Comparison of ENCODE assay signal across 14 cellular contexts in the genomic region with DNA sequence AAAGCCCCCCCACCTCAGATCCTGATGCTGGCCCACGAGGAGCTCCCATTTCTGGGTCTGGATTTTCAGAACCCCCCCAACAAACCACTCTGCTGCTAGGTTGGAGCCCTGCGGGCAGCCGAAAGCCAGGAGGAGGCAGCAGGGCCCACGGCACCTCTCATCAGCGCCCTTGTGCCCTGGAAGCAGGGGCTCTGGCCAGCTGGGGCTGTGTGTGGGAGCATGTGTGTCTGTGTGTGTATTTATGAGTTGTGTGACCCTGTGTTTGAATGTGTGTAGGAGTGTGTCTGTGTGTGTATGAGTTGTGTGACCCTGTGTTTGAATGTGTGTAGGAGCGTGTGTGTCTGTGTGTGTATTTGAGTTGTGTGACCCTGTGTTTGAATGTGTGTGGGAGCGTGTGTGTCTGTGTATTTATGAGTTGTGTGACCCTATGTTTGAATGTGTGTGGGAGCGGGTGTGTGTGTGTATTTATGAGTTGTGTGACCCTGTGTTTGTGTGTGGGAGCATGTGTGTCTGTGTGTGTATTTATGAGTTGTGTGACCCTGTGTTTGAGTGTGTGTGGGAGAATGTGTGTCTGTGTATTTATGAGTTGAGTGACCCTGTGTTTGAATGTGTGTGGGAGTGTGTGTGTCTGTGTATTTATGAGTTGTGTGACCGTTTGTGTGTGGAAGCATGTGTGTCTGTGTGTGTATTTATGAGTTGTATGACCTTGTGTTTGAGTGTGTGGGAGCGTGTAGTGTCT. TPM values are rescaled to one million over a fixed set of nuclear protein-coding genes. Genes with fewer than 3 reads are reported as not detected.
DNase-seq lines count a peak whose midpoint lies in the region; ATAC-seq and TF ChIP-seq lines count a peak whose summit lies in the region.
"Had no signal": no experiment of that assay in that cellular context is flagged by ENCODE, and none has a peak within 500 bp of the region (broad histone marks: within the 10 kb centered on the region; RNA-seq: fewer than 3 reads in every experiment).

No MANE protein-coding gene starts in this region.

- peak overlapping the region; percentile 70 for H2AK5ac ChIP-seq in neuronal stem cell (ENCODE audit: low read depth, low read length)

- TF ChIP-seq CTCF in Calu3 (IDR thresholded peaks at IDR 0.05; ENCODE audit: unreplicated experiment) (no peak), endothelial cell (IDR thresholded peaks at IDR 0.05; ENCODE audit: unreplicated experiment) (no peak)

- H3K27me3 Mint-ChIP-seq in Calu3 (ENCODE audit: unreplicated experiment) (peaks cover 50% of the 10 kb centered on the region), T-cell (peaks cover 22 to 39% of the 10 kb centered on the region in 2 donors), endothelial cell (ENCODE audit: unreplicated experiment) (peaks cover 23% of the 10 kb centered on the region)

- H2BK5ac ChIP-seq in neuronal stem cell (ENCODE audit: low read length) = no peak overlapping the region

- peak overlapping the region; percentile 17 for H3K18ac ChIP-seq in neuronal stem cell (ENCODE audit: low read length)

- POLR2A ChIA-PET in T-cell (lab: Charles Lee) = no interaction called here

- H3K4me1 Mint-ChIP-seq in Calu3 (ENCODE audit: low read depth, unreplicated experiment) (peaks cover 14% of the 10 kb centered on the region), T-cell (peaks cover 12 to 16% (median 16%) of the 10 kb centered on the region in 3 donors), endothelial cell (ENCODE audit: unreplicated experiment) (peaks cover 4% of the 10 kb centered on the region)

- H3K4ac ChIP-seq in neuronal stem cell (ENCODE audit: low read length) = no peak overlapping the region

- peaks cover 14 to 90% (median 38%) of the 10 kb centered on the region in 3 experiments for H3K27me3 ChIP-seq in neuronal stem cell (ENCODE audit: control insufficient read depth in 3 of 3, insufficient read depth in 3 of 3, low read depth in 1 of 3, low read length in 3 of 3)

- BruUV-seq in Calu3 (replicated peaks; lab: Mats Ljungman, UMichigan) = no TSS peak

- no peak overlapping the region for H2BK120ac ChIP-seq in neuronal stem cell (ENCODE audit: low read depth, low read length)

- CTCF ChIA-PET in Calu3 (lab: Charles Lee) (interaction anchor here (0.6 to 1.6 kb wide), 4 partner anchors 17 to 327 kb away, joined by 4 to 10 read pairs (median 4); no protein-coding TSS in a partner anchor), T-cell (lab: Charles Lee) (interaction anchor here in 1 of 2 donors (0.8 kb wide), 1 partner anchor 55 kb away, joined by 3 read pairs; no protein-coding TSS in a partner anchor)

- no peak overlapping the region for H3K27ac Mint-ChIP-seq in Calu3 (ENCODE audit: unreplicated experiment)
- no peak overlapping the region for H3K27ac Mint-ChIP-seq in T-cell
- no peak overlapping the region for H3K27ac Mint-ChIP-seq in endothelial cell (ENCODE audit: unreplicated experiment)

- H3K36me3 Mint-ChIP-seq in Calu3 (ENCODE audit: insufficient read depth, unreplicated experiment) (peaks cover 3% of the 10 kb centered on the region), T-cell (no peaks in the 10 kb centered on the region), endothelial cell (ENCODE audit: low read depth, unreplicated experiment) (peaks cover 8% of the 10 kb centered on the region)

- H3K9me3 Mint-ChIP-seq in Calu3 (ENCODE audit: low read depth, unreplicated experiment) (no peaks in the 10 kb centered on the region), T-cell (no peaks in the 10 kb centered on the region), endothelial cell (ENCODE audit: unreplicated experiment) (no peaks in the 10 kb centered on the region)

- no peak overlapping the region for H3K4me2 ChIP-seq in neuronal stem cell (ENCODE audit: insufficient read depth, low read length, poor library complexity, severe bottlenecking)

- 100% methylated on average over 1 of the region's 10 CpGs; no CpG with 5 or more reads in 1 of the 2 donors for WGBS in neuronal stem cell (ENCODE audit: extremely low coverage in 2 of 2, insufficient read length in 2 of 2, insufficient replicate concordance in 1 of 2), 2 donors

- no peak overlapping the region for H3K4me3 ChIP-seq in neuronal stem cell (ENCODE audit: low read length in 2 of 2)
- H3K4me3 ChIP-seq: stomach, transverse colon had no signal

- H3K27ac ChIP-seq in neuronal stem cell (replicated peaks; ENCODE audit: low read length) = no peak overlapping the region
- H3K27ac ChIP-seq: dorsolateral prefrontal cortex, epithelial cell of prostate, parathyroid adenoma, stomach, transverse colon had no signal

- H2AFZ ChIP-seq in neuronal stem cell (ENCODE audit: low read length) = peak overlapping the region; percentile 56
- H2AFZ ChIP-seq: parathyroid adenoma had no signal

- H4K8ac ChIP-seq in neuronal stem cell (ENCODE audit: low read depth, low read length) = peak overlapping the region; percentile 4

- ATAC-seq in T-cell (replicated peaks in 1 of 4) (no peak), SK-N-SH treated with all-trans-retinoic acid at 6 μM for 48 hours (no peak)

- peak overlapping the region; percentile 73 for H2BK12ac ChIP-seq in neuronal stem cell (ENCODE audit: low read length)

- peak overlapping the region; percentile 21 for H3K14ac ChIP-seq in neuronal stem cell (ENCODE audit: low read length)

- H3K36me3 ChIP-seq in neuronal stem cell (replicated peaks in 1 of 2; ENCODE audit: control insufficient read depth in 2 of 2, insufficient read depth in 2 of 2, low read length in 2 of 2) = no peaks in the 10 kb centered on the region
- H3K36me3 ChIP-seq: transverse colon had no signal

- H3K4me3 Mint-ChIP-seq in Calu3 (ENCODE audit: low read depth, unreplicated experiment) = peak overlapping the region; percentile 0
- peak overlapping the region in 2 of 3 donors; percentile 35 to 73 for H3K4me3 Mint-ChIP-seq in T-cell
- H3K4me3 Mint-ChIP-seq in endothelial cell (ENCODE audit: unreplicated experiment) = peak overlapping the region; percentile 52

- peaks cover 7 to 9% of the 10 kb centered on the region in 2 donors for H3K4me1 ChIP-seq in neuronal stem cell (ENCODE audit: control insufficient read depth in 2 of 2, insufficient read depth in 1 of 2, low read depth in 1 of 2, low read length in 2 of 2)
- H3K4me1 ChIP-seq: parathyroid adenoma had no signal

- no peak overlapping the region for H3K9ac ChIP-seq in neuronal stem cell (ENCODE audit: low read depth, low read length, poor library complexity)
- H3K9ac ChIP-seq: parathyroid adenoma had no signal

- H3K9me3 ChIP-seq in neuronal stem cell (replicated peaks in 1 of 2; ENCODE audit: control insufficient read depth in 2 of 2, insufficient read depth in 1 of 2, low read depth in 1 of 2, low read length in 2 of 2) = peaks cover 0 to 2% of the 10 kb centered on the region in 2 donors
- H3K9me3 ChIP-seq: stomach, transverse colon had no signal

- intact Hi-C loops in Calu3 (cut with micrococcal nuclease; ENCODE audit: unreplicated experiment) = no loop called here

- H4K91ac ChIP-seq in neuronal stem cell (ENCODE audit: low read depth, low read length, poor library complexity) = no peak overlapping the region

- no peaks in the 10 kb centered on the region for H3K79me1 ChIP-seq in neuronal stem cell (ENCODE audit: low read depth, low read length)

- H2BK15ac ChIP-seq in neuronal stem cell (ENCODE audit: low read length) = peak overlapping the region; percentile 96

- peak overlapping the region; percentile 85 for H3K23ac ChIP-seq in neuronal stem cell (ENCODE audit: low read depth, low read length, poor library complexity)

- DNase-seq in Calu3 = no peak
- DNase-seq in T-cell = no peak
- no peak for DNase-seq in endothelial cell (ENCODE audit: low spot score)
- DNase-seq in neuronal stem cell (ENCODE audit: low spot score) = no peak
- no peak for DNase-seq in putamen (ENCODE audit: low spot score)
- DNase-seq in GF-D8 (lab: John Stamatoyannopoulos, UW) = no peak

TF ChIP-seq in SK-N-SH treated with all-trans-retinoic acid at 6 μM for 48 hours, 23 proteins besides CTCF, POLR2A, EP300 and RAD21 (continues in another document):
- TF ChIP-seq RARB (CRISPR knock-in tag; IDR thresholded peaks at IDR 0.05) (no peak), SNAI2 (CRISPR knock-in tag; IDR thresholded peaks at IDR 0.05) (no peak)
- TF ChIP-seq, protein P1, sequence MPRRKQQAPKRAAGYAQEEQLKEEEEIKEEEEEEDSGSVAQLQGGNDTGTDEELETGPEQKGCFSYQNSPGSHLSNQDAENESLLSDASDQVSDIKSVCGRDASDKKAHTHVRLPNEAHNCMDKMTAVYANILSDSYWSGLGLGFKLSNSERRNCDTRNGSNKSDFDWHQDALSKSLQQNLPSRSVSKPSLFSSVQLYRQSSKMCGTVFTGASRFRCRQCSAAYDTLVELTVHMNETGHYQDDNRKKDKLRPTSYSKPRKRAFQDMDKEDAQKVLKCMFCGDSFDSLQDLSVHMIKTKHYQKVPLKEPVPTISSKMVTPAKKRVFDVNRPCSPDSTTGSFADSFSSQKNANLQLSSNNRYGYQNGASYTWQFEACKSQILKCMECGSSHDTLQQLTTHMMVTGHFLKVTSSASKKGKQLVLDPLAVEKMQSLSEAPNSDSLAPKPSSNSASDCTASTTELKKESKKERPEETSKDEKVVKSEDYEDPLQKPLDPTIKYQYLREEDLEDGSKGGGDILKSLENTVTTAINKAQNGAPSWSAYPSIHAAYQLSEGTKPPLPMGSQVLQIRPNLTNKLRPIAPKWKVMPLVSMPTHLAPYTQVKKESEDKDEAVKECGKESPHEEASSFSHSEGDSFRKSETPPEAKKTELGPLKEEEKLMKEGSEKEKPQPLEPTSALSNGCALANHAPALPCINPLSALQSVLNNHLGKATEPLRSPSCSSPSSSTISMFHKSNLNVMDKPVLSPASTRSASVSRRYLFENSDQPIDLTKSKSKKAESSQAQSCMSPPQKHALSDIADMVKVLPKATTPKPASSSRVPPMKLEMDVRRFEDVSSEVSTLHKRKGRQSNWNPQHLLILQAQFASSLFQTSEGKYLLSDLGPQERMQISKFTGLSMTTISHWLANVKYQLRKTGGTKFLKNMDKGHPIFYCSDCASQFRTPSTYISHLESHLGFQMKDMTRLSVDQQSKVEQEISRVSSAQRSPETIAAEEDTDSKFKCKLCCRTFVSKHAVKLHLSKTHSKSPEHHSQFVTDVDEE (CRISPR knock-in tag; IDR thresholded peaks at IDR 0.05) = no peak

RNA-seq across cellular contexts. Expression of a gene that starts 18.9 kb away (rescaled TPM):
- total RNA-seq in Calu3 (2022) = 12.0 and 18.8 TPM in 2 replicates
- total RNA-seq in T-cell = 1 to 10 TPM; 5.3 to 8.8 (median 8.3) TPM
- total RNA-seq in endothelial cell (ENCODE audit: unreplicated experiment) = 7.0 TPM
- polyA plus RNA-seq in neuronal stem cell (2013, experiment 1 of 2) = 1.6 TPM
- polyA plus RNA-seq in neuronal stem cell (2013, experiment 2 of 2) = 1.9 TPM

RNA-seq across cellular contexts. Expression of a gene that starts 33.4 kb away (rescaled TPM):
- 64.3 and 64.6 TPM in 2 replicates for total RNA-seq in Calu3 (2022)
- total RNA-seq in T-cell = 10 to 100 TPM; 33.1 to 43.4 (median 41.2) TPM
- 45.0 TPM for total RNA-seq in endothelial cell (ENCODE audit: unreplicated experiment)
- polyA plus RNA-seq in neuronal stem cell (2013, experiment 1 of 2) = 34.3 TPM
- polyA plus RNA-seq in neuronal stem cell (2013, experiment 2 of 2) = 35.7 TPM

RNA-seq across cellular contexts. Expression of a gene that starts 35.4 kb away (rescaled TPM):
- total RNA-seq in Calu3 (2022) (not detected in 2 replicates), T-cell (not detected), endothelial cell (ENCODE audit: unreplicated experiment) (not detected)
- not detected for polyA plus RNA-seq in neuronal stem cell (2013, experiment 1 of 2)
- polyA plus RNA-seq in neuronal stem cell (2013, experiment 2 of 2) = not detected
- total RNA-seq: dorsolateral prefrontal cortex, fibroblast of villous mesenchyme, liver, transverse colon had no signal
- polyA plus RNA-seq: liver, stomach had no signal

RNA-seq across cellular contexts. Expression of a gene that starts 45.1 kb away (rescaled TPM):
- total RNA-seq in Calu3 (2022) (75.6 and 77.1 TPM in 2 replicates), T-cell (100 to 1,000 TPM in 3 of 5 donors, 10 to 100 TPM in 2; 70.5 to 116 (median 113) TPM), endothelial cell (ENCODE audit: unreplicated experiment) (61.0 TPM)
- 50.1 TPM for polyA plus RNA-seq in neuronal stem cell (2013, experiment 1 of 2)
- polyA plus RNA-seq in neuronal stem cell (2013, experiment 2 of 2) = 49.8 TPM

Comparison
In these comparisons a context has a peak if more than half of its experiments do, and no peak if none do; other contexts are left out.
1. H3K4me3 Mint-ChIP-seq: peak in every context shown above with its lines; median percentile 54 in T-cell; 52 in endothelial cell; 0 in Calu3.